14 cellular contexts compared by ENCODE assay signal in the genomic region with DNA sequence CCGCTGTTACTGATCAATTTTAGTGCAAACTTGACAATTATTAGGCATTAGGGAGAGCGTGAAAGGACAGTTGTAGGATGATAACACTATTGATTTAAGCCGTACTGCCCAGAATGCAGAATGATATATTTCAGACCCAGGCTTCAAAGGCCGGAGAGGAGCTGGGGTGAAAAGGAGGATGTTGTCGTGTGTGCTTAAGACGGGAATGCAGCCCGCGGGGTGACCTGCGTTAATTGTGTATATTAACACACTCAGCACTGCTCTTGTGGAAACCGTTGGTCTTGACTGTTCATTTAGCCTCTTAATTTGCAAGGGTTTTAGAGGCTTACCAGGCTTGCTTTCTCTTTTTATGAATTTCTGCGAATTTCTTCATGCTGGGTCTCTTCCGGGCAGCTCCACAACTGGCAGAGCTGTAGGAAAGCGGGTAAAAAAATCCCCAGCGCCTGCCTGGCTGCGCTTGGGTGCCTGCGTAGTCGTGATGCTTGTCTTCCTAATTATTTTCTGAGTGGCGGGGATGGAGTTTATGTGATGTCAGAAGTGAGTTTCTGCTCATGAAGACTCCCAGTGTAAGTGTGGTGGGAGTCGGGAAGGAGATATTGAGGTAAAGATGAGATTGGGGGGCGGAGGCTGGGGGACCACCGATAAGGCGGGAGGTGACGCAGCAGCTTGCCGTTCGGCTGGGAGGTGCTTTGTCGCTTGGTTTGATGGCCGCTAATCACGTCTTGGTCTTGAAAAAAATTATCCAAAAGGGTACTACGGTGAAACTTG.
A peak's percentile ranks its signal among the peaks of the same experiment; 100 is the strongest.
DNase-seq lines count a peak whose midpoint lies in the region; ATAC-seq and TF ChIP-seq lines count a peak whose summit lies in the region.
"Had no signal": no experiment of that assay in that cellular context is flagged by ENCODE, and none has a peak within 500 bp of the region (broad histone marks: within the 10 kb centered on the region; RNA-seq: fewer than 3 reads in every experiment).

No MANE protein-coding gene starts in this region.

- 77% methylated on average over 13 of the region's 29 CpGs; no CpG with 5 or more reads in 1 of the 2 experiments for WGBS in IMR-90 (ENCODE audit: extremely low coverage in 2 of 2, insufficient read length in 1 of 2), 2 experiments

- no peaks in the 10 kb centered on the region for H3K79me1 ChIP-seq in IMR-90 (ENCODE audit: low read depth in 1 of 2, low read length in 2 of 2)

- H3K4me3 Mint-ChIP-seq in T-helper 17 cell = peak overlapping the region; percentile 59

- no peaks in the 10 kb centered on the region for H3K36me3 ChIP-seq in IMR-90 (ENCODE audit: control insufficient read depth, insufficient read depth, low read length)
- H3K36me3 ChIP-seq: suprapubic skin had no signal

- peak overlapping the region; percentile 48; the same call in 1 of the 2 replicates for H3K4me2 ChIP-seq in IMR-90 (ENCODE audit: low read depth, low read length)

- H4K5ac ChIP-seq in IMR-90 (ENCODE audit: low read depth, low read length) = no peak overlapping the region

- H4K91ac ChIP-seq in IMR-90 (ENCODE audit: insufficient read depth, low read depth, low read length) = no peak overlapping the region

- in situ Hi-C loops in IMR-90 (cut with MboI; ENCODE audit: low sequenced_read_pairs) = no loop called here

- no peak for TF ChIP-seq POLR2A in IMR-90 (IDR thresholded peaks at IDR 0.05; ENCODE audit: low read depth, low read length)

- no peak for DNase-seq in IMR-90
- no peak for DNase-seq in T-helper 17 cell
- peak; percentile 77 for DNase-seq in left kidney (ENCODE audit: low read depth, low spot score)
- DNase-seq in activated CD4-positive, CD25-positive, alpha-beta regulatory T cell (lab: John Stamatoyannopoulos, UW) = no peak
- DNase-seq: activated CD8-positive, alpha-beta memory T cell treated with anti-CD3 and anti-CD28 coated beads for 24 hours; Calu3; NCI-H1048; NCI-H510A had no signal

- TF ChIP-seq RAD21 in IMR-90 (IDR thresholded peaks at IDR 0.05; ENCODE audit: low read length) = no peak

- H3K18ac ChIP-seq in IMR-90 (ENCODE audit: low read depth, low read length) = no peak overlapping the region

- H3K9me1 ChIP-seq in IMR-90 (ENCODE audit: insufficient read depth, low read length) = no peaks in the 10 kb centered on the region; the same call in 1 of the 2 replicates

- H3K4me3 ChIP-seq in IMR-90 (ENCODE audit: insufficient read depth, low read depth, low read length) = no peak overlapping the region
- H3K4me3 ChIP-seq in skin epidermis = peak overlapping the region in 1 of 7 experiments; percentile 1

- dilution Hi-C loops in IMR-90 (cut with HindIII; ENCODE audit: low sequenced_read_pairs, unreplicated experiment) = no loop called here

- no peak overlapping the region for H4K8ac ChIP-seq in IMR-90 (ENCODE audit: low read depth in 2 of 2, low read length in 2 of 2)

- no peak overlapping the region for H2BK120ac ChIP-seq in IMR-90 (ENCODE audit: low read depth, low read length)

- TF ChIP-seq CTCF in IMR-90 (conservative IDR thresholded peaks at IDR 0.05; ENCODE audit: low read depth, low read length) = no peak

- H2BK20ac ChIP-seq in IMR-90 (ENCODE audit: low read depth, low read length) = no peak overlapping the region

- POLR2A ChIA-PET in IMR-90 (lab: Charles Lee; ENCODE audit: unreplicated experiment) = no interaction called here

- no peaks in the 10 kb centered on the region for H4K20me1 ChIP-seq in IMR-90 (ENCODE audit: insufficient read depth, low read length)

- H3K27me3 Mint-ChIP-seq in T-helper 17 cell = no peaks in the 10 kb centered on the region

- no peaks in the 10 kb centered on the region for H3K4me1 ChIP-seq in IMR-90 (ENCODE audit: control insufficient read depth, insufficient read depth, low read length)

- no peak overlapping the region for H3K9ac ChIP-seq in IMR-90 (ENCODE audit: low read depth, low read length)

- H3K36me3 Mint-ChIP-seq in T-helper 17 cell (ENCODE audit: low read depth) = peaks cover 8% of the 10 kb centered on the region

- H2AFZ ChIP-seq in IMR-90 (replicated peaks; ENCODE audit: low read length, poor library complexity) = no peak overlapping the region

- no TSS peak for BruUV-seq in IMR-90 (replicated peaks; lab: Mats Ljungman, UMichigan)

- no peak; the same call in 1 of the 2 replicates for ATAC-seq in IMR-90 (ENCODE audit: low read depth)
- ATAC-seq in T-helper 17 cell = no peak
- no peak for ATAC-seq in GM21381 (IDR thresholded peaks at IDR 0.05; ENCODE audit: unreplicated experiment)
- no peak for ATAC-seq in GM18873 (IDR thresholded peaks at IDR 0.05; ENCODE audit: low FRiP score, unreplicated experiment)
- ATAC-seq in HG03139 (IDR thresholded peaks at IDR 0.05; ENCODE audit: unreplicated experiment) = no peak
- ATAC-seq: activated naive CD4-positive, alpha-beta T cell treated with anti-CD3 and anti-CD28 coated beads, Interleukin-2, amount 50 U/mL, for 72 hours had no signal

- CTCF ChIA-PET in IMR-90 (lab: Yijun Ruan, JAX) = no interaction called here

- no peaks in the 10 kb centered on the region for H3K9me3 ChIP-seq in IMR-90 (ENCODE audit: control insufficient read depth, insufficient read depth, low read length)
- H3K9me3 ChIP-seq in T-helper 17 cell (ENCODE audit: control insufficient read depth, low read length, poor library complexity, severe bottlenecking) = no peaks in the 10 kb centered on the region
- H3K9me3 ChIP-seq: suprapubic skin had no signal

- no peak overlapping the region for H2AK5ac ChIP-seq in IMR-90 (ENCODE audit: low read depth, low read length)

- no peak overlapping the region for H2AK9ac ChIP-seq in IMR-90 (replicated peaks; ENCODE audit: low read depth, low read length, poor library complexity)

- no peak overlapping the region for H3K27ac ChIP-seq in IMR-90 (ENCODE audit: insufficient read depth, low read length)
- peak overlapping the region in 11 of 21 experiments; percentile 2 to 77 (median 61) for H3K27ac ChIP-seq in skin epidermis
- H3K27ac ChIP-seq: suprapubic skin had no signal

- H2BK15ac ChIP-seq in IMR-90 (ENCODE audit: low read depth, low read length) = no peak overlapping the region

- peaks cover 35% of the 10 kb centered on the region for H3K4me1 Mint-ChIP-seq in T-helper 17 cell

- H3K14ac ChIP-seq in IMR-90 (replicated peaks; ENCODE audit: low read depth, low read length) = no peak overlapping the region

- no peak overlapping the region for H3K23ac ChIP-seq in IMR-90 (ENCODE audit: low read depth, low read length)

- no peak overlapping the region for H3K4ac ChIP-seq in IMR-90 (ENCODE audit: low read depth, low read length)

- intact Hi-C loops in IMR-90 (cut with micrococcal nuclease) = no loop called here

- H3K27ac Mint-ChIP-seq in T-helper 17 cell = peak overlapping the region; percentile 65
- H3K27ac Mint-ChIP-seq: activated naive CD4-positive, alpha-beta T cell treated with anti-CD3 and anti-CD28 coated beads, Interleukin-2, amount 50 U/mL, for 72 hours had no signal

- no peak overlapping the region for H3K56ac ChIP-seq in IMR-90 (ENCODE audit: extremely low read depth, insufficient read depth, low read length)

- H3K27me3 ChIP-seq in IMR-90 (ENCODE audit: control insufficient read depth, insufficient read depth, low read length) = peaks cover 9% of the 10 kb centered on the region; the same call in 1 of the 2 replicates
- H3K27me3 ChIP-seq: suprapubic skin had no signal

- no peak overlapping the region for H2BK5ac ChIP-seq in IMR-90 (ENCODE audit: low read depth, low read length, poor library complexity, severe bottlenecking)

TF ChIP-seq in IMR-90, 13 proteins besides CTCF, POLR2A, EP300 and RAD21:
- TF ChIP-seq RFX5 (IDR thresholded peaks at IDR 0.05; ENCODE audit: low read depth, low read length) (no peak), BHLHE40 (IDR thresholded peaks at IDR 0.05; ENCODE audit: low read depth, low read length) (no peak), MXI1 (IDR thresholded peaks at IDR 0.05; ENCODE audit: borderline replicate concordance, low read depth, low read length) (no peak), MAFK (IDR thresholded peaks at IDR 0.05; ENCODE audit: low read depth, low read length) (no peak), SMC3 (IDR thresholded peaks at IDR 0.05; ENCODE audit: low read depth, low read length) (no peak), RCOR1 (IDR thresholded peaks at IDR 0.05; ENCODE audit: insufficient replicate concordance, low read length) (no peak), MAZ (IDR thresholded peaks at IDR 0.05; ENCODE audit: borderline replicate concordance, low read depth, low read length) (no peak), NFE2L2 (IDR thresholded peaks at IDR 0.05; ENCODE audit: low read depth, low read length) (no peak), CHD1 (IDR thresholded peaks at IDR 0.05; ENCODE audit: low read depth, low read length) (no peak), CEBPB (IDR thresholded peaks at IDR 0.05; ENCODE audit: low read depth, low read length) (no peak)
- TF ChIP-seq, protein P1, sequence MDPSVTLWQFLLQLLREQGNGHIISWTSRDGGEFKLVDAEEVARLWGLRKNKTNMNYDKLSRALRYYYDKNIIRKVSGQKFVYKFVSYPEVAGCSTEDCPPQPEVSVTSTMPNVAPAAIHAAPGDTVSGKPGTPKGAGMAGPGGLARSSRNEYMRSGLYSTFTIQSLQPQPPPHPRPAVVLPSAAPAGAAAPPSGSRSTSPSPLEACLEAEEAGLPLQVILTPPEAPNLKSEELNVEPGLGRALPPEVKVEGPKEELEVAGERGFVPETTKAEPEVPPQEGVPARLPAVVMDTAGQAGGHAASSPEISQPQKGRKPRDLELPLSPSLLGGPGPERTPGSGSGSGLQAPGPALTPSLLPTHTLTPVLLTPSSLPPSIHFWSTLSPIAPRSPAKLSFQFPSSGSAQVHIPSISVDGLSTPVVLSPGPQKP (IDR thresholded peaks at IDR 0.05; ENCODE audit: borderline replicate concordance, low read depth, low read length) = no peak
- TF ChIP-seq, protein P2, sequence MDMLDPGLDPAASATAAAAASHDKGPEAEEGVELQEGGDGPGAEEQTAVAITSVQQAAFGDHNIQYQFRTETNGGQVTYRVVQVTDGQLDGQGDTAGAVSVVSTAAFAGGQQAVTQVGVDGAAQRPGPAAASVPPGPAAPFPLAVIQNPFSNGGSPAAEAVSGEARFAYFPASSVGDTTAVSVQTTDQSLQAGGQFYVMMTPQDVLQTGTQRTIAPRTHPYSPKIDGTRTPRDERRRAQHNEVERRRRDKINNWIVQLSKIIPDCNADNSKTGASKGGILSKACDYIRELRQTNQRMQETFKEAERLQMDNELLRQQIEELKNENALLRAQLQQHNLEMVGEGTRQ (IDR thresholded peaks at IDR 0.05; ENCODE audit: low read depth, low read length) = no peak
